In the genomic region with DNA sequence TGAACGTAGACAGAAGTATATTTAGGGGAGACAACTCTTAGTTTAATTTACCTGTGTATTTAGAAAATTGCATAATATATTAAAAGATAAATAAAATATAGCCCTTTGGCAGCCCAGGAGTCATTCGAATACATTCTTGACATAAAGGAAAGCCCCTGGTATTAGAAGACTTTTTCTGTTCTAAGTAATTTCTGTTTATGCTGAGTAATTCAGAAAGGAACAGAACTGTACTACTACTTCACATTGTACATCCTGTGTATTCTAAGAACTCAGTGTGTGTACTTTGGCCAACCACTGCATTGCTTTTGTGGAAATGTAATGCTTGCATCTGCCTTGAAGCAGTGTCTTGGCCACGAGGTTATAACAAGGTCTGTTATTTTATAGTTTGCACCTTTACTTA, we compare ENCODE assay signal across 13 cellular contexts.
DNase-seq lines count a peak whose midpoint lies in the region; ATAC-seq and TF ChIP-seq lines count a peak whose summit lies in the region.
"Had no signal": no experiment of that assay in that cellular context is flagged by ENCODE, and none has a peak within 500 bp of the region (broad histone marks: within the 10 kb centered on the region; RNA-seq: fewer than 3 reads in every experiment).

No MANE protein-coding gene starts in this region.

- peak overlapping the region; percentile 85 for H3K27ac Mint-ChIP-seq in T-helper 2 cell treated with Interferon-gamma antibody and Interleukin-4, amounts not matched to agents 5 μg/mL and 100 μg/mL, for 36 hours
- H3K27ac Mint-ChIP-seq in endodermal cell, result no peak overlapping the region
- no peak overlapping the region for H3K27ac Mint-ChIP-seq in type B pancreatic cell
- H3K27ac Mint-ChIP-seq: CD4-positive, alpha-beta T cell had no signal

- H3K9ac ChIP-seq in endodermal cell (ENCODE audit: extremely low read depth, low read length, poor library complexity, severe bottlenecking), result no peak overlapping the region

- no peaks in the 10 kb centered on the region for H3K9me3 ChIP-seq in endodermal cell (ENCODE audit: control insufficient read depth, low read length)

- H3K36me3 ChIP-seq in endodermal cell (ENCODE audit: control insufficient read depth, insufficient read depth, low read length), result peaks cover 15% of the 10 kb centered on the region

- peak; percentile 55 for DNase-seq in GM13977 (ENCODE audit: low spot score)
- DNase-seq in T-helper 2 cell treated with Interferon-gamma antibody and Interleukin-4, amounts not matched to agents 5 μg/mL and 100 μg/mL, for 36 hours (ENCODE audit: low spot score), result peak; percentile 34
- no peak for DNase-seq in endodermal cell
- no peak for DNase-seq in HEK293T (ENCODE audit: extremely low spot score)
- no peak for DNase-seq in coronary artery (ENCODE audit: low spot score)
- no peak for DNase-seq in type B pancreatic cell (ENCODE audit: extremely low spot score, unreplicated experiment)
- DNase-seq: CD4-positive, alpha-beta T cell; midbrain; NCI-H1417 treated with DMSO at 0.1 percent for 48 hours; substantia nigra had no signal

- peaks cover 54% of the 10 kb centered on the region for H3K36me3 Mint-ChIP-seq in T-helper 2 cell treated with Interferon-gamma antibody and Interleukin-4, amounts not matched to agents 5 μg/mL and 100 μg/mL, for 36 hours (ENCODE audit: low read depth)
- H3K36me3 Mint-ChIP-seq in endodermal cell (ENCODE audit: low read depth) (peaks cover 5% of the 10 kb centered on the region), type B pancreatic cell (peaks cover 4% of the 10 kb centered on the region)

- CTCF ChIA-PET in HEK293T (lab: Yijun Ruan, JAX), result no interaction called here

- H3K4me1 Mint-ChIP-seq in T-helper 2 cell treated with Interferon-gamma antibody and Interleukin-4, amounts not matched to agents 5 μg/mL and 100 μg/mL, for 36 hours (ENCODE audit: low read depth), result peaks cover 57% of the 10 kb centered on the region
- H3K4me1 Mint-ChIP-seq in endodermal cell (no peaks in the 10 kb centered on the region), type B pancreatic cell (ENCODE audit: unreplicated experiment) (peaks cover 18% of the 10 kb centered on the region)

- POLR2A ChIA-PET in HEK293T (lab: Yijun Ruan, JAX), result no interaction called here

- 88% methylated on average over 2 of the region's 3 CpGs; no CpG with 5 or more reads in 1 of the 2 experiments for WGBS in endodermal cell (ENCODE audit: insufficient coverage in 1 of 2, insufficient read length in 1 of 2), 2 experiments

- in situ Hi-C loops in GM13977 (cut with MboI; ENCODE audit: low pct_unique_long_range_greater_than_20kb, low sequenced_read_pairs, unreplicated experiment), result loop anchor here (10.0 kb wide), 1 partner anchor 151 kb away; no protein-coding TSS in a partner anchor

- no peaks in the 10 kb centered on the region for H3K9me3 Mint-ChIP-seq in T-helper 2 cell treated with Interferon-gamma antibody and Interleukin-4, amounts not matched to agents 5 μg/mL and 100 μg/mL, for 36 hours
- H3K9me3 Mint-ChIP-seq in endodermal cell (no peaks in the 10 kb centered on the region), type B pancreatic cell (no peaks in the 10 kb centered on the region)
- H3K9me3 Mint-ChIP-seq: CD4-positive, alpha-beta T cell had no signal

- ATAC-seq in GM19395 (IDR thresholded peaks at IDR 0.05; ENCODE audit: unreplicated experiment), result peak; percentile 98
- peak; percentile 96 for ATAC-seq in HG02938 (IDR thresholded peaks at IDR 0.05; ENCODE audit: unreplicated experiment)

- no peak for TF ChIP-seq CTCF in GM13977 (IDR thresholded peaks at IDR 0.05; ENCODE audit: extremely low read depth, insufficient read depth, missing control alignments)
- no peak for TF ChIP-seq CTCF in endodermal cell (conservative IDR thresholded peaks at IDR 0.05)
- no peak for TF ChIP-seq CTCF in coronary artery (IDR thresholded peaks at IDR 0.05)
- TF ChIP-seq CTCF in type B pancreatic cell (conservative IDR thresholded peaks at IDR 0.05), result no peak

- H3K4me3 Mint-ChIP-seq in T-helper 2 cell treated with Interferon-gamma antibody and Interleukin-4, amounts not matched to agents 5 μg/mL and 100 μg/mL, for 36 hours, result peak overlapping the region; percentile 81
- H3K4me3 Mint-ChIP-seq in endodermal cell (no peak overlapping the region), type B pancreatic cell (no peak overlapping the region)
- H3K4me3 Mint-ChIP-seq: CD4-positive, alpha-beta T cell had no signal

- H3K27me3 Mint-ChIP-seq in T-helper 2 cell treated with Interferon-gamma antibody and Interleukin-4, amounts not matched to agents 5 μg/mL and 100 μg/mL, for 36 hours (ENCODE audit: low read depth), result no peaks in the 10 kb centered on the region
- H3K27me3 Mint-ChIP-seq in endodermal cell (ENCODE audit: insufficient read depth) (no peaks in the 10 kb centered on the region), type B pancreatic cell (no peaks in the 10 kb centered on the region)
- H3K27me3 Mint-ChIP-seq: CD4-positive, alpha-beta T cell had no signal

- H3K27ac ChIP-seq in endodermal cell (ENCODE audit: low read depth, low read length) (no peak overlapping the region), coronary artery (no peak overlapping the region)
- H3K27ac ChIP-seq: skin epidermis had no signal

- H3K4me3 ChIP-seq in endodermal cell (ENCODE audit: low read length) (no peak overlapping the region), coronary artery (no peak overlapping the region)
- H3K4me3 ChIP-seq: skin epidermis had no signal

- no peaks in the 10 kb centered on the region for H3K27me3 ChIP-seq in endodermal cell (ENCODE audit: control insufficient read depth, insufficient read depth, low read length, poor library complexity, severe bottlenecking)

- no peaks in the 10 kb centered on the region for H3K4me1 ChIP-seq in endodermal cell (ENCODE audit: control insufficient read depth, insufficient read depth, low read length)

TF ChIP-seq in HEK293T, 16 proteins besides CTCF, POLR2A, EP300 and RAD21:
- no peak for TF ChIP-seq FOXA1 (IDR thresholded peaks at IDR 0.05)
- TF ChIP-seq L3MBTL2 (conservative IDR thresholded peaks at IDR 0.05), result no peak
- TF ChIP-seq FOXM1 (IDR thresholded peaks at IDR 0.05; ENCODE audit: borderline replicate concordance), result no peak
- no peak for TF ChIP-seq PKNOX1 (IDR thresholded peaks at IDR 0.05)
- TF ChIP-seq CTBP1 (IDR thresholded peaks at IDR 0.05; ENCODE audit: borderline replicate concordance), result no peak
- no peak for TF ChIP-seq HDGF (IDR thresholded peaks at IDR 0.05; ENCODE audit: borderline replicate concordance)

Comparison
In these comparisons a context has a peak if more than half of its experiments do, and no peak if none do; other contexts are left out.
1. DNase-seq: peak in GM13977 (single experiment) and T-helper 2 cell treated with Interferon-gamma antibody and Interleukin-4, amounts not matched to agents 5 μg/mL and 100 μg/mL, for 36 hours (single experiment); none in endodermal cell (single experiment), HEK293T (single experiment), coronary artery (single experiment) and type B pancreatic cell (single experiment).